17 cellular contexts compared by ENCODE assay signal in the genomic region with DNA sequence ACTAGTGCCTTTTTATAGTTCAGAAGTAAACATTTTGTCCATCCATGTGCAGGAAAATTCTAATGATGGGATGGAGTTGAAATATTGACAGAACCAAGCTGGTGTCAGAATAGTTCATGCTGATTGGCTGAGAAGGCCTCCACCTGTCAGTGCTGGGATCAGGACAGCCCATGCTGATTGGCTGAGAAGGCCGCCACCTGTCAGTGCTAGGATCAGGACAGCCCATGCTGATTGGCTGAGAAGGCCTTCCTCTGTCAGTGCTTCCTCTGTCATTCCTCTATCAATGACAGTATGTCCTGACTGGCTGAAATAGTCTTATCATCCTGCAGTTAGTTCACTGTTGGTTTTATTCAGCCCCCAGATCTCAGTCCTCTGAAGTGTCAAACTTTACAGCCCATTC.
DNase-seq lines count a peak whose midpoint lies in the region; ATAC-seq and TF ChIP-seq lines count a peak whose summit lies in the region.
"Had no signal": no experiment of that assay in that cellular context is flagged by ENCODE, and none has a peak within 500 bp of the region (broad histone marks: within the 10 kb centered on the region; RNA-seq: fewer than 3 reads in every experiment).

No MANE protein-coding gene starts in this region.

- H3K9me3 ChIP-seq in BLaER1 (peaks cover 11% of the 10 kb centered on the region; the same call in 1 of the 2 replicates), gastrocnemius medialis (no peaks in the 10 kb centered on the region), upper lobe of left lung (no peaks in the 10 kb centered on the region)
- no peaks in the 10 kb centered on the region for H3K9me3 ChIP-seq in CD4-positive, alpha-beta T cell (ENCODE audit: control insufficient read depth, low read length)
- H3K9me3 ChIP-seq: upper lobe of right lung had no signal

- peaks cover 70% of the 10 kb centered on the region for H3K36me3 Mint-ChIP-seq in CD4-positive, alpha-beta T cell (ENCODE audit: low read depth)
- H3K36me3 Mint-ChIP-seq in immature natural killer cell: peaks cover 12 to 35% (median 22%) of the 10 kb centered on the region in 3 donors

- CTCF ChIA-PET in CD4-positive, alpha-beta T cell (lab: Charles Lee): interaction anchor here (1.3 to 1.9 kb wide), 2 partner anchors 17 to 35 kb away, joined by 3 to 6 read pairs; no protein-coding TSS in a partner anchor

- H3K27ac Mint-ChIP-seq in CD4-positive, alpha-beta T cell: peak overlapping the region; percentile 65
- peak overlapping the region; percentile 74 to 94 (median 76) for H3K27ac Mint-ChIP-seq in immature natural killer cell

- in situ Hi-C loops in SK-MEL-5 (cut with HindIII; ENCODE audit: low pct_unique_long_range_greater_than_20kb, low sequenced_read_pairs) (loop anchor here (5.0 kb wide), 1 partner anchor 45 kb away; no protein-coding TSS in a partner anchor), gastrocnemius medialis (cut with MboI; ENCODE audit: low sequenced_read_pairs in 4 of 4) (no loop called here)

- no peak overlapping the region for H3K9ac ChIP-seq in BLaER1

- H3K27me3 Mint-ChIP-seq in CD4-positive, alpha-beta T cell: no peaks in the 10 kb centered on the region
- H3K27me3 Mint-ChIP-seq in immature natural killer cell (ENCODE audit: low read depth in 3 of 3): peaks cover 0 to 5% (median 2%) of the 10 kb centered on the region in 3 donors
- H3K27me3 Mint-ChIP-seq: B cell had no signal

- H3K27ac ChIP-seq in BLaER1 (0 out of 2 replicates have a peak overlapping the region, but pooled peaks have one; percentile 4), gastrocnemius medialis (no peak overlapping the region), upper lobe of left lung (peak overlapping the region in 1 of 4 donors; percentile 9)
- H3K27ac ChIP-seq in CD4-positive, alpha-beta T cell (ENCODE audit: low read depth, low read length): no peak overlapping the region
- H3K27ac ChIP-seq: cardiac muscle cell, upper lobe of right lung had no signal

- H3K36me3 ChIP-seq in BLaER1 (peaks cover 82% of the 10 kb centered on the region), gastrocnemius medialis (peaks cover 0 to 14% of the 10 kb centered on the region in 2 donors), upper lobe of left lung (peaks cover 4 to 33% (median 4%) of the 10 kb centered on the region in 4 donors)
- H3K36me3 ChIP-seq: cardiac muscle cell had no signal

- WGBS in upper lobe of left lung, 2 donors: 89 to 100% methylated on average over 1 of the region's 1 CpG

- no peak for TF ChIP-seq CTCF in CD4-positive, alpha-beta T cell (IDR thresholded peaks at IDR 0.05)
- TF ChIP-seq CTCF in gastrocnemius medialis (IDR thresholded peaks at IDR 0.05 in 4 of 5, conservative IDR thresholded peaks at IDR 0.05 in 1 of 5): no peak
- no peak for TF ChIP-seq CTCF in upper lobe of left lung (IDR thresholded peaks at IDR 0.05)

- H4K20me1 ChIP-seq in BLaER1: peaks cover 44% of the 10 kb centered on the region

- H3K4me1 Mint-ChIP-seq in CD4-positive, alpha-beta T cell (ENCODE audit: low read depth): peaks cover 88% of the 10 kb centered on the region
- H3K4me1 Mint-ChIP-seq in immature natural killer cell: peaks cover 83 to 98% of the 10 kb centered on the region in 2 donors

- POLR2A ChIA-PET in CD4-positive, alpha-beta T cell (lab: Charles Lee): interaction anchor here (1.1 kb wide), 1 partner anchor 11 kb away, joined by 4 read pairs; no protein-coding TSS in a partner anchor

- no peak for TF ChIP-seq POLR2A in gastrocnemius medialis (IDR thresholded peaks at IDR 0.05)
- no peak for TF ChIP-seq POLR2A in upper lobe of left lung (IDR thresholded peaks at IDR 0.05)

- H3K4me3 Mint-ChIP-seq in CD4-positive, alpha-beta T cell: no peak overlapping the region
- H3K4me3 Mint-ChIP-seq in immature natural killer cell: no peak overlapping the region
- H3K4me3 Mint-ChIP-seq: activated naive CD4-positive, alpha-beta T cell treated with anti-CD3 and anti-CD28 coated beads for 36 hours; B cell had no signal

- H3K4me1 ChIP-seq in BLaER1: peaks cover 56% of the 10 kb centered on the region
- peaks cover 31 to 32% of the 10 kb centered on the region in 2 donors for H3K4me1 ChIP-seq in gastrocnemius medialis
- peaks cover 14 to 62% (median 44%) of the 10 kb centered on the region in 4 donors for H3K4me1 ChIP-seq in upper lobe of left lung

- no peak for DNase-seq in CD4-positive, alpha-beta T cell
- peak; percentile 64 for DNase-seq in SK-MEL-5 (ENCODE audit: low read depth, low spot score)
- DNase-seq in immature natural killer cell: no peak
- no peak for DNase-seq in NCI-H1436 treated with DMSO at 0.1 percent for 48 hours (lab: John Stamatoyannopoulos, UW)
- no peak for DNase-seq in gastrocnemius medialis
- no peak for DNase-seq in upper lobe of left lung
- DNase-seq: activated naive CD4-positive, alpha-beta T cell treated with anti-CD3 and anti-CD28 coated beads for 36 hours; effector memory CD4-positive, alpha-beta T cell; mesenchymal stem cell; NCI-H1694 treated with DMSO at 0.1 percent for 48 hours; nucleus accumbens; stimulated activated CD4-positive, alpha-beta T cell treated with anti-CD3 and anti-CD28 coated beads, Interleukin-4, amount 100 ng/mL, for 4 hours; upper lobe of right lung had no signal

- intact Hi-C loops in CD4-positive, alpha-beta T cell (cut with DNase I, micrococcal nuclease): no loop called here
- intact Hi-C loops in gastrocnemius medialis (cut with DNase I; ENCODE audit: low total_unique reads): no loop called here

- H3K27me3 ChIP-seq in BLaER1 (no peaks in the 10 kb centered on the region), gastrocnemius medialis (no peaks in the 10 kb centered on the region), upper lobe of left lung (no peaks in the 10 kb centered on the region)
- no peaks in the 10 kb centered on the region for H3K27me3 ChIP-seq in CD4-positive, alpha-beta T cell (ENCODE audit: control insufficient read depth, insufficient read depth, low read length)
- H3K27me3 ChIP-seq: cardiac muscle cell, upper lobe of right lung had no signal

- H3K4me3 ChIP-seq in BLaER1 (no peak overlapping the region), gastrocnemius medialis (no peak overlapping the region), upper lobe of left lung (no peak overlapping the region)
- H3K4me3 ChIP-seq: cardiac muscle cell, upper lobe of right lung had no signal

- no peaks in the 10 kb centered on the region for H3K9me3 Mint-ChIP-seq in CD4-positive, alpha-beta T cell
- no peaks in the 10 kb centered on the region for H3K9me3 Mint-ChIP-seq in immature natural killer cell
- H3K9me3 Mint-ChIP-seq: activated naive CD4-positive, alpha-beta T cell treated with anti-CD3 and anti-CD28 coated beads for 36 hours had no signal

- no peak for ATAC-seq in CD4-positive, alpha-beta T cell (ENCODE audit: poor library complexity)
- no peak for ATAC-seq in gastrocnemius medialis
- ATAC-seq in upper lobe of left lung (ENCODE audit: low FRiP score in 2 of 2): no peak
- ATAC-seq: SK-N-SH treated with all-trans-retinoic acid at 6 μM for 48 hours, upper lobe of right lung had no signal

- TF ChIP-seq EP300 in upper lobe of left lung (IDR thresholded peaks at IDR 0.05): no peak

- no peak overlapping the region for H3K4me2 ChIP-seq in BLaER1
